In genomic region chr12:96197503-96198272, GRCh38 we compare ENCODE assay signal across 8 cellular contexts. TPM values are rescaled to one million over a fixed set of nuclear protein-coding genes. Genes with fewer than 3 reads are reported as not detected.
DNase-seq lines count a peak whose midpoint lies in the region; ATAC-seq and TF ChIP-seq lines count a peak whose summit lies in the region.

No MANE protein-coding gene starts in this region.

- no peak for TF ChIP-seq CTCF in thoracic aorta (IDR thresholded peaks at IDR 0.05)

- H3K27me3 ChIP-seq in right cardiac atrium (ENCODE audit: control insufficient read depth, insufficient read depth) (no peaks in the 10 kb centered on the region), thoracic aorta (replicated peaks; ENCODE audit: insufficient read depth) (no peaks in the 10 kb centered on the region)

- H3K27ac Mint-ChIP-seq in activated CD4-positive, alpha-beta T cell treated with anti-CD3 and anti-CD28 coated beads, Interleukin-2, amount 10 ng/mL, durations not matched to agents 7 days and 5 days = peak overlapping the region; percentile 71
- H3K27ac Mint-ChIP-seq in activated CD4-positive, alpha-beta memory T cell treated with anti-CD3 and anti-CD28 coated beads, Interleukin-2, amount 10 ng/mL, durations not matched to agents 7 days and 5 days = peak overlapping the region; percentile 67

- ATAC-seq in right cardiac atrium = peak in 1 of 2 donors; percentile 25
- ATAC-seq in thoracic aorta (ENCODE audit: insufficient number of reproducible peaks, low FRiP score, low read depth) = no peak
- no peak for ATAC-seq in HG02763 (IDR thresholded peaks at IDR 0.05; ENCODE audit: unreplicated experiment)
- no peak for ATAC-seq in GM21529 (IDR thresholded peaks at IDR 0.05; ENCODE audit: unreplicated experiment)

- WGBS in right cardiac atrium = 51% methylated on average over 3 of the region's 3 CpGs

- peak overlapping the region; percentile 97 for H3K4me3 Mint-ChIP-seq in activated CD4-positive, alpha-beta T cell treated with anti-CD3 and anti-CD28 coated beads, Interleukin-2, amount 10 ng/mL, durations not matched to agents 7 days and 5 days
- H3K4me3 Mint-ChIP-seq in activated CD4-positive, alpha-beta memory T cell treated with anti-CD3 and anti-CD28 coated beads, Interleukin-2, amount 10 ng/mL, durations not matched to agents 7 days and 5 days = no peak overlapping the region

- POLR2A ChIA-PET in activated CD4-positive, alpha-beta T cell treated with anti-CD3 and anti-CD28 coated beads, Interleukin-2, amount 10 ng/mL, durations not matched to agents 7 days and 5 days (lab: Charles Lee) = no interaction called here
- POLR2A ChIA-PET in activated CD4-positive, alpha-beta memory T cell treated with anti-CD3 and anti-CD28 coated beads, Interleukin-2, amount 10 ng/mL, durations not matched to agents 7 days and 5 days (lab: Charles Lee) = interaction anchor here (1.2 to 6.4 kb wide), 6 partner anchors 9 to 202 kb away, joined by 3 to 103 read pairs (median 8); partner anchors contain the start of gene CDK17

- H3K27me3 Mint-ChIP-seq in activated CD4-positive, alpha-beta T cell treated with anti-CD3 and anti-CD28 coated beads, Interleukin-2, amount 10 ng/mL, durations not matched to agents 7 days and 5 days = no peaks in the 10 kb centered on the region
- no peaks in the 10 kb centered on the region for H3K27me3 Mint-ChIP-seq in activated CD4-positive, alpha-beta memory T cell treated with anti-CD3 and anti-CD28 coated beads, Interleukin-2, amount 10 ng/mL, durations not matched to agents 7 days and 5 days

- peaks cover 5% of the 10 kb centered on the region for H3K4me1 ChIP-seq in right cardiac atrium (ENCODE audit: control insufficient read depth, insufficient read depth, low read length)
- H3K4me1 ChIP-seq in thoracic aorta (ENCODE audit: control insufficient read depth in 1 of 2, low read depth in 2 of 2) = peaks cover 14 to 36% of the 10 kb centered on the region in 2 donors

- H3K9me3 ChIP-seq in right cardiac atrium (ENCODE audit: control insufficient read depth, low read length) = no peaks in the 10 kb centered on the region
- H3K9me3 ChIP-seq in thoracic aorta = no peaks in the 10 kb centered on the region

- H3K9me3 Mint-ChIP-seq in activated CD4-positive, alpha-beta T cell treated with anti-CD3 and anti-CD28 coated beads, Interleukin-2, amount 10 ng/mL, durations not matched to agents 7 days and 5 days = peaks cover 5% of the 10 kb centered on the region
- H3K9me3 Mint-ChIP-seq in activated CD4-positive, alpha-beta memory T cell treated with anti-CD3 and anti-CD28 coated beads, Interleukin-2, amount 10 ng/mL, durations not matched to agents 7 days and 5 days = no peaks in the 10 kb centered on the region

- H3K36me3 ChIP-seq in thoracic aorta = no peaks in the 10 kb centered on the region

- peak overlapping the region; percentile 17 for H3K4me3 ChIP-seq in right cardiac atrium (ENCODE audit: low read length)
- H3K4me3 ChIP-seq in thoracic aorta = no peak overlapping the region

- H3K27ac ChIP-seq in right cardiac atrium (ENCODE audit: low read length) = peak overlapping the region; percentile 48
- H3K27ac ChIP-seq in thoracic aorta = peak overlapping the region; percentile 68 to 74

- no peak for DNase-seq in activated CD4-positive, alpha-beta T cell treated with anti-CD3 and anti-CD28 coated beads, Interleukin-2, amount 10 ng/mL, durations not matched to agents 7 days and 5 days
- no peak for DNase-seq in activated CD4-positive, alpha-beta T cell treated with anti-CD3 and anti-CD28 coated beads for 4 hours
- no peak for DNase-seq in activated CD4-positive, alpha-beta memory T cell treated with anti-CD3 and anti-CD28 coated beads, Interleukin-2, amount 10 ng/mL, durations not matched to agents 7 days and 5 days
- no peak for DNase-seq in right cardiac atrium
- DNase-seq in thoracic aorta (ENCODE audit: low spot score) = no peak
- DNase-seq in DMS114 treated with DMSO at 0.1 percent for 48 hours (lab: John Stamatoyannopoulos, UW; ENCODE audit: unreplicated experiment) = no peak

- peaks cover 61% of the 10 kb centered on the region for H3K4me1 Mint-ChIP-seq in activated CD4-positive, alpha-beta T cell treated with anti-CD3 and anti-CD28 coated beads, Interleukin-2, amount 10 ng/mL, durations not matched to agents 7 days and 5 days
- H3K4me1 Mint-ChIP-seq in activated CD4-positive, alpha-beta memory T cell treated with anti-CD3 and anti-CD28 coated beads, Interleukin-2, amount 10 ng/mL, durations not matched to agents 7 days and 5 days = peaks cover 59% of the 10 kb centered on the region

- CTCF ChIA-PET in activated CD4-positive, alpha-beta T cell treated with anti-CD3 and anti-CD28 coated beads, Interleukin-2, amount 10 ng/mL, durations not matched to agents 7 days and 5 days (lab: Charles Lee) = interaction anchor here (0.9 to 1.6 kb wide), 4 partner anchors 14 to 318 kb away, joined by 3 to 5 read pairs (median 3); no protein-coding TSS in a partner anchor
- CTCF ChIA-PET in activated CD4-positive, alpha-beta memory T cell treated with anti-CD3 and anti-CD28 coated beads, Interleukin-2, amount 10 ng/mL, durations not matched to agents 7 days and 5 days (lab: Charles Lee) = interaction anchor here (1.0 to 4.0 kb wide), 3 partner anchors 13 to 21 kb away, joined by 5 to 21 read pairs (median 12); no protein-coding TSS in a partner anchor

- H3K36me3 Mint-ChIP-seq in activated CD4-positive, alpha-beta T cell treated with anti-CD3 and anti-CD28 coated beads, Interleukin-2, amount 10 ng/mL, durations not matched to agents 7 days and 5 days (ENCODE audit: low read depth) = peaks cover 28% of the 10 kb centered on the region
- H3K36me3 Mint-ChIP-seq in activated CD4-positive, alpha-beta memory T cell treated with anti-CD3 and anti-CD28 coated beads, Interleukin-2, amount 10 ng/mL, durations not matched to agents 7 days and 5 days (ENCODE audit: low read depth) = peaks cover 34% of the 10 kb centered on the region

- intact Hi-C loops in right cardiac atrium (cut with DNase I) = no loop called here

RNA-seq across cellular contexts. Expression of gene ELK3, which starts 3.5 kb away (rescaled TPM):
- total RNA-seq in activated CD4-positive, alpha-beta T cell treated with anti-CD3 and anti-CD28 coated beads, Interleukin-2, amount 10 ng/mL, durations not matched to agents 7 days and 5 days = 10 to 100 TPM; 27.3 to 33.9 TPM
- total RNA-seq in activated CD4-positive, alpha-beta memory T cell treated with anti-CD3 and anti-CD28 coated beads, Interleukin-2, amount 10 ng/mL, durations not matched to agents 7 days and 5 days = 10 to 100 TPM; 46.3 TPM
- total RNA-seq in right cardiac atrium (10 to 100 TPM; 18.1 to 34.0 (median 23.7) TPM), thoracic aorta (10 to 100 TPM; 19.9 to 40.6 TPM)
- polyA plus RNA-seq in right cardiac atrium = 11.5 TPM
